In the genomic region with DNA sequence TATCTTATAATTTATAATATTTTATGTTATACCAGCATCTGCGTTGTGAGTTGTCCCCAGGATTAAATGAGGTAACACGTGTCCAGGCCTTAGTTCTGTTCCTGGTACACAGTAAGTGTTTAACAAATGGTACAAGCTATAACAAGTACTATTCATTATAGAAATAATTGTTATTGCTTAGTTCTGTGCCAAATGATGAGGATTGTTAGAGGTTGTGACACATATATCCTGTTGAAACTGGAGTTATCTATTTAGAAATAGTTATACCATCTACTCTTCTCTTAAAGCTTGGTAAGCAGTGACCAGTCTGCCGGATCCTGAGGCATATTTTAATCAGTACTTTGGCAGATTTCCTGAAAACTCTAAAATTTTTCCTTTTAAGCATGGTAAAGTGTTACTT, we compare ENCODE assay signal across 7 cellular contexts.
"Had no signal": no experiment of that assay in that cellular context is flagged by ENCODE, and none has a peak within 500 bp of the region (broad histone marks: within the 10 kb centered on the region; RNA-seq: fewer than 3 reads in every experiment).

No MANE protein-coding gene starts in this region.

- DNase-seq: H9, HCEC 1CT had no signal

- FAIRE-seq: H1, H54, HepG2 had no signal

- H3K4me3 ChIP-seq: GM23338 had no signal

- ATAC-seq: GM23338, HepG2 had no signal

- H3K4me2 ChIP-seq: GM23338 had no signal

- H2AFZ ChIP-seq: GM23338 had no signal

- H3K27ac ChIP-seq: HL-60 had no signal
